ENCODE assay signal across 19 cellular contexts in genomic region chr18:54515149-54515548, GRCh38.
"Had no signal": no experiment of that assay in that cellular context is flagged by ENCODE, and none has a peak within 500 bp of the region (broad histone marks: within the 10 kb centered on the region; RNA-seq: fewer than 3 reads in every experiment).

No MANE protein-coding gene starts in this region.

- H3K4me1 Mint-ChIP-seq: activated T-helper 17 cell treated with anti-CD3 and anti-CD28 coated beads, Interleukin-2, amount 50 U/mL, for 72 hours; brain; mesothelial cell of epicardium; natural killer cell had no signal

- ATAC-seq: activated T-helper 17 cell treated with anti-CD3 and anti-CD28 coated beads, Interleukin-2, amount 50 U/mL, for 72 hours; left lung; natural killer cell; psoas muscle; stimulated activated naive CD8-positive, alpha-beta T cell treated with anti-CD3 and anti-CD28 coated beads, Interleukin-15, Interleukin-2, amounts not matched to agents 100 U/mL and 50 U/mL, for 24 hours had no signal

- H3K36me3 Mint-ChIP-seq: activated naive CD4-positive, alpha-beta T cell treated with anti-CD3 and anti-CD28 coated beads, Interleukin-2, amount 50 U/mL, for 72 hours; brain; immature natural killer cell; mesothelial cell of epicardium; natural killer cell had no signal

- H3K27me3 Mint-ChIP-seq: dendritic cell treated with granulocyte-macrophage colony-stimulating factor and Interleukin-4, amounts not matched to agents 40 ng/mL and 50 ng/mL, for 4 days had no signal

- H3K36me3 ChIP-seq: left lung, right atrium auricular region, upper lobe of left lung had no signal

- H3K4me3 Mint-ChIP-seq: activated T-cell treated with anti-CD3 and anti-CD28 coated beads, Interleukin-2, amount 50 U/mL, for 24 hours; activated T-helper 17 cell treated with anti-CD3 and anti-CD28 coated beads, Interleukin-2, amount 50 U/mL, for 72 hours; brain; dendritic cell treated with granulocyte-macrophage colony-stimulating factor and Interleukin-4, amounts not matched to agents 40 ng/mL and 50 ng/mL, for 4 days; immature natural killer cell; mesothelial cell of epicardium; natural killer cell had no signal

- H3K9me3 ChIP-seq: left lung, psoas muscle, right atrium auricular region, upper lobe of left lung had no signal

- H3K4me3 ChIP-seq: left lung, lung, psoas muscle, right atrium auricular region, upper lobe of left lung had no signal

- H3K27ac Mint-ChIP-seq: activated T-cell treated with anti-CD3 and anti-CD28 coated beads, Interleukin-2, amount 50 U/mL, for 24 hours; activated T-helper 17 cell treated with anti-CD3 and anti-CD28 coated beads, Interleukin-2, amount 50 U/mL, for 72 hours; brain; dendritic cell treated with granulocyte-macrophage colony-stimulating factor and Interleukin-4, amounts not matched to agents 40 ng/mL and 50 ng/mL, for 4 days; immature natural killer cell; mesothelial cell of epicardium; natural killer cell had no signal

- H3K27ac ChIP-seq: left lung, psoas muscle, right atrium auricular region, upper lobe of left lung had no signal

- H3K4me1 ChIP-seq: left lung, psoas muscle, right atrium auricular region, upper lobe of left lung had no signal

- H3K9me3 Mint-ChIP-seq: activated naive CD4-positive, alpha-beta T cell treated with anti-CD3 and anti-CD28 coated beads, Interleukin-2, amount 50 U/mL, for 72 hours; activated T-cell treated with anti-CD3 and anti-CD28 coated beads, Interleukin-2, amount 50 U/mL, for 24 hours; activated T-helper 17 cell treated with anti-CD3 and anti-CD28 coated beads, Interleukin-2, amount 50 U/mL, for 72 hours; brain; dendritic cell treated with granulocyte-macrophage colony-stimulating factor and Interleukin-4, amounts not matched to agents 40 ng/mL and 50 ng/mL, for 4 days; immature natural killer cell; natural killer cell had no signal

- DNase-seq: activated CD4-positive, CD25-positive, alpha-beta regulatory T cell treated with anti-CD3 and anti-CD28 coated beads, Interleukin-2, amount 50 U/mL, for 72 hours; activated T-cell treated with anti-CD3 and anti-CD28 coated beads, Interleukin-2, amount 50 U/mL, for 24 hours; aorta; effector CD4-positive, alpha-beta T cell; immature natural killer cell; kidney glomerular epithelial cell; left lung; natural killer cell; psoas muscle; stimulated activated CD4-positive, alpha-beta T cell treated with anti-CD3 and anti-CD28 coated beads, Interleukin-4, amount 100 ng/mL, for 24 hours; stimulated activated naive CD8-positive, alpha-beta T cell treated with anti-CD3 and anti-CD28 coated beads, Interleukin-15, Interleukin-2, amounts not matched to agents 100 U/mL and 50 U/mL, for 24 hours; upper lobe of left lung had no signal

- H3K27me3 ChIP-seq: left lung, right atrium auricular region, upper lobe of left lung had no signal
